In the genomic region with DNA sequence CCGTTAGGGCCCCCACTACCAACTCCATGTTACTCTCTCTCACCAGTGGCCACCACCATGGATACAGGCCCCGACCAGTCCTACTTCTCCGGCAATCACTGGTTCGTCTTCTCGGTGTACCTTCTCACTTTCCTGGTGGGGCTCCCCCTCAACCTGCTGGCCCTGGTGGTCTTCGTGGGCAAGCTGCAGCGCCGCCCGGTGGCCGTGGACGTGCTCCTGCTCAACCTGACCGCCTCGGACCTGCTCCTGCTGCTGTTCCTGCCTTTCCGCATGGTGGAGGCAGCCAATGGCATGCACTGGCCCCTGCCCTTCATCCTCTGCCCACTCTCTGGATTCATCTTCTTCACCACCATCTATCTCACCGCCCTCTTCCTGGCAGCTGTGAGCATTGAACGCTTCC, we compare ENCODE assay signal across 6 cellular contexts. TPM values are rescaled to one million over a fixed set of nuclear protein-coding genes. Genes with fewer than 3 reads are reported as not detected.
"Had no signal": no experiment of that assay in that cellular context is flagged by ENCODE, and none has a peak within 500 bp of the region (broad histone marks: within the 10 kb centered on the region; RNA-seq: fewer than 3 reads in every experiment).

No MANE protein-coding gene starts in this region.

RNA-seq across cellular contexts. Expression of a gene that starts 0.6 kb away (rescaled TPM):
- total RNA-seq: ascending aorta, body of pancreas, NCI-H460, PC-9, SK-MEL-5 had no signal

RNA-seq across cellular contexts. Expression of a gene that starts 11.1 kb away (rescaled TPM):
- total RNA-seq: activated CD8-positive, alpha-beta memory T cell treated with anti-CD3 and anti-CD28 coated beads for 36 hours; ascending aorta; NCI-H460; SK-MEL-5 had no signal

RNA-seq across cellular contexts. Expression of a gene that starts 12.0 kb away (rescaled TPM):
- total RNA-seq: activated CD8-positive, alpha-beta memory T cell treated with anti-CD3 and anti-CD28 coated beads for 36 hours; ascending aorta; body of pancreas; NCI-H460; PC-9; SK-MEL-5 had no signal

RNA-seq across cellular contexts. Expression of a gene that starts 29.8 kb away (rescaled TPM):
- total RNA-seq: NCI-H460 had no signal
